ENCODE assay signal across 8 cellular contexts in genomic region chrX:21839334-21840198, GRCh38. TPM values are rescaled to one million over a fixed set of nuclear protein-coding genes. Genes with fewer than 3 reads are reported as not detected.
DNase-seq lines count a peak whose midpoint lies in the region; ATAC-seq, FAIRE-seq and TF ChIP-seq lines count a peak whose summit lies in the region.

MBTPS2 (plus strand) TSS chrX:21839617; CDS start chrX:21839735, 118 bp downstream.

- H4K20me1 ChIP-seq in HepG2 (ENCODE audit: insufficient read depth, low read length), result no peaks in the 10 kb centered on the region

- DNase-seq in NCI-H69 (lab: John Stamatoyannopoulos, UW) (peak; percentile 89), dermis blood vessel endothelial cell (peak; percentile 91), HepG2 (ENCODE audit: low spot score) (peak; percentile 69)
- peak; percentile 74 for DNase-seq in activated CD4-positive, alpha-beta T cell treated with anti-CD3 and anti-CD28 coated beads, Interleukin-2, amount 50 U/mL, for 1 hour
- peak; percentile 64 to 72 for DNase-seq in stimulated activated CD4-positive, alpha-beta T cell treated with anti-CD3 and anti-CD28 coated beads, Interleukin-2, amount 100 ng/mL, for 48 hours

- H3K9ac ChIP-seq in HepG2 (ENCODE audit: insufficient read depth, low read depth, low read length), result peak within 1 kb of the TSS; percentile 90

- intact Hi-C loops in HepG2 (cut with micrococcal nuclease; ENCODE audit: unreplicated experiment), result loop anchor here (10.0 kb wide), 3 partner anchors 105 to 1945 kb away; partner anchors contain the start of genes SAT1 and SMS

- peaks cover 31% of the 10 kb centered on the region for H3K4me1 ChIP-seq in HepG2 (ENCODE audit: insufficient read depth, low read length)

- H3K36me3 ChIP-seq in HepG2 (replicated peaks in 1 of 2; ENCODE audit: control insufficient read depth in 1 of 2, insufficient read depth in 2 of 2, low read length in 2 of 2), result peaks cover 0 to 3% of the 10 kb centered on the region in 2 experiments; a peak in 1 of 5 replicates

- peak within 1 kb of the TSS; percentile 74 to 87 (median 83) for H3K4me3 ChIP-seq in HepG2 (replicated peaks in 1 of 3; ENCODE audit: insufficient read depth in 1 of 3, low read depth in 2 of 3, low read length in 3 of 3)

- WGBS in HepG2 (ENCODE audit: low lambda C conversion rate), result 3% methylated on average over 10 of the region's 61 CpGs

- peak; percentile 58 to 75 for TF ChIP-seq POLR2A in HepG2 (IDR thresholded peaks at IDR 0.05; ENCODE audit: insufficient read depth in 1 of 2, low read depth in 2 of 2, low read length in 2 of 2)

- H3K4me2 ChIP-seq in HepG2 (ENCODE audit: low read depth, low read length), result peak within 1 kb of the TSS; percentile 75

- POLR2A ChIA-PET in HepG2 (lab: Yijun Ruan, JAX), result interaction anchor here (1.5 to 2.9 kb wide), 3 partner anchors 27 to 69 kb away, joined by 3 to 18 read pairs (median 5); no protein-coding TSS in a partner anchor

- in situ Hi-C loops in HepG2 (cut with HindIII; ENCODE audit: extremely low pct_ligation_motif_present, low pct_unique_long_range_greater_than_20kb), result no loop called here

- no TSS peak for BruUV-seq in HepG2 (replicated peaks; lab: Mats Ljungman, UMichigan)

- H3K27ac ChIP-seq in C4-2B (peak within 1 kb of the TSS; percentile 98), HepG2 (ENCODE audit: extremely low read length, insufficient read depth, low read length) (peak within 1 kb of the TSS; percentile 78)

- peaks cover 10% of the 10 kb centered on the region for H3K79me2 ChIP-seq in HepG2 (ENCODE audit: insufficient read depth, low read length)

- FAIRE-seq in HepG2 (lab: Jason Lieb, UNC), result no peak

- peak; percentile 83 for ATAC-seq in GM19351 (IDR thresholded peaks at IDR 0.05; ENCODE audit: unreplicated experiment)
- peak; percentile 81 for ATAC-seq in HG03520 (IDR thresholded peaks at IDR 0.05; ENCODE audit: unreplicated experiment)
- peak; percentile 92 for ATAC-seq in HepG2

- TF ChIP-seq EP300 in HepG2 (IDR thresholded peaks at IDR 0.05; ENCODE audit: low read depth in 2 of 2, low read length in 2 of 2), result no peak
- TF ChIP-seq EP300 in HepG2 (CRISPR knock-in tag; IDR thresholded peaks at IDR 0.05; ENCODE audit: borderline replicate concordance), result no peak

- TF ChIP-seq RAD21 in HepG2 (CRISPR knock-in tag; IDR thresholded peaks at IDR 0.05), result peak; percentile 43; the same call in 1 of the 2 replicates

- peak; percentile 15 for TF ChIP-seq CTCF in C4-2B (conservative IDR thresholded peaks at IDR 0.05)
- TF ChIP-seq CTCF in HepG2 (CRISPR knock-in tag; IDR thresholded peaks at IDR 0.05), result peak; percentile 37; the same call in 1 of the 2 replicates

- no peaks in the 10 kb centered on the region for H3K27me3 ChIP-seq in HepG2 (ENCODE audit: control insufficient read depth in 1 of 2, insufficient read depth in 2 of 2, low read length in 2 of 2)

- no peaks in the 10 kb centered on the region for H3K9me3 ChIP-seq in HepG2 (ENCODE audit: low read length)

- no peak within 1 kb of the TSS for H2AFZ ChIP-seq in HepG2 (ENCODE audit: low read length)

- CTCF ChIA-PET in HepG2 (lab: Yijun Ruan, JAX; ENCODE audit: low intra/inter-chr PET ratio, low total read pairs), result no interaction called here

TF ChIP-seq in HepG2, 621 proteins besides CTCF, POLR2A, EP300 and RAD21 (continues in another document):
- peak; percentile 42; the same call in 1 of the 2 replicates for TF ChIP-seq ZNF770 (CRISPR knock-in tag; IDR thresholded peaks at IDR 0.05)
- TF ChIP-seq BHLHE40 (IDR thresholded peaks at IDR 0.05; ENCODE audit: low read length), result no peak
- peak; percentile 92 for TF ChIP-seq GABPA (IDR thresholded peaks at IDR 0.05; ENCODE audit: low read depth, low read length)
- peak; percentile 97 for TF ChIP-seq GABPA (CRISPR knock-in tag; IDR thresholded peaks at IDR 0.05; ENCODE audit: low read depth)
- no peak; the same call in 1 of the 2 replicates for TF ChIP-seq ZNF614 (CRISPR knock-in tag; IDR thresholded peaks at IDR 0.05; ENCODE audit: borderline replicate concordance)
- no peak for TF ChIP-seq IKZF1 (IDR thresholded peaks at IDR 0.05)
- TF ChIP-seq NAIF1 (CRISPR knock-in tag; IDR thresholded peaks at IDR 0.05; ENCODE audit: borderline replicate concordance), result peak; percentile 62; the same call in 1 of the 2 replicates
- no peak for TF ChIP-seq SETDB1 (CRISPR knock-in tag; IDR thresholded peaks at IDR 0.05; ENCODE audit: borderline replicate concordance)
- no peak for TF ChIP-seq DDIT3 (CRISPR knock-in tag; IDR thresholded peaks at IDR 0.05)
- peak; percentile 47; the same call in 1 of the 3 replicates for TF ChIP-seq MXI1 (IDR thresholded peaks at IDR 0.05; ENCODE audit: borderline replicate concordance, low read depth, low read length)
- no peak; the same call in 1 of the 2 replicates for TF ChIP-seq HMG20B (CRISPR knock-in tag; conservative IDR thresholded peaks at IDR 0.05)
- peak; percentile 88 for TF ChIP-seq KMT2B (CRISPR knock-in tag; IDR thresholded peaks at IDR 0.05)
- TF ChIP-seq, protein P1, sequence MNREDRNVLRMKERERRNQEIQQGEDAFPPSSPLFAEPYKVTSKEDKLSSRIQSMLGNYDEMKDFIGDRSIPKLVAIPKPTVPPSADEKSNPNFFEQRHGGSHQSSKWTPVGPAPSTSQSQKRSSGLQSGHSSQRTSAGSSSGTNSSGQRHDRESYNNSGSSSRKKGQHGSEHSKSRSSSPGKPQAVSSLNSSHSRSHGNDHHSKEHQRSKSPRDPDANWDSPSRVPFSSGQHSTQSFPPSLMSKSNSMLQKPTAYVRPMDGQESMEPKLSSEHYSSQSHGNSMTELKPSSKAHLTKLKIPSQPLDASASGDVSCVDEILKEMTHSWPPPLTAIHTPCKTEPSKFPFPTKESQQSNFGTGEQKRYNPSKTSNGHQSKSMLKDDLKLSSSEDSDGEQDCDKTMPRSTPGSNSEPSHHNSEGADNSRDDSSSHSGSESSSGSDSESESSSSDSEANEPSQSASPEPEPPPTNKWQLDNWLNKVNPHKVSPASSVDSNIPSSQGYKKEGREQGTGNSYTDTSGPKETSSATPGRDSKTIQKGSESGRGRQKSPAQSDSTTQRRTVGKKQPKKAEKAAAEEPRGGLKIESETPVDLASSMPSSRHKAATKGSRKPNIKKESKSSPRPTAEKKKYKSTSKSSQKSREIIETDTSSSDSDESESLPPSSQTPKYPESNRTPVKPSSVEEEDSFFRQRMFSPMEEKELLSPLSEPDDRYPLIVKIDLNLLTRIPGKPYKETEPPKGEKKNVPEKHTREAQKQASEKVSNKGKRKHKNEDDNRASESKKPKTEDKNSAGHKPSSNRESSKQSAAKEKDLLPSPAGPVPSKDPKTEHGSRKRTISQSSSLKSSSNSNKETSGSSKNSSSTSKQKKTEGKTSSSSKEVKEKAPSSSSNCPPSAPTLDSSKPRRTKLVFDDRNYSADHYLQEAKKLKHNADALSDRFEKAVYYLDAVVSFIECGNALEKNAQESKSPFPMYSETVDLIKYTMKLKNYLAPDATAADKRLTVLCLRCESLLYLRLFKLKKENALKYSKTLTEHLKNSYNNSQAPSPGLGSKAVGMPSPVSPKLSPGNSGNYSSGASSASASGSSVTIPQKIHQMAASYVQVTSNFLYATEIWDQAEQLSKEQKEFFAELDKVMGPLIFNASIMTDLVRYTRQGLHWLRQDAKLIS (CRISPR knock-in tag; IDR thresholded peaks at IDR 0.05), result no peak
- no peak for TF ChIP-seq ZNF282 (IDR thresholded peaks at IDR 0.05; ENCODE audit: partially characterized antibody)

RNA-seq across cellular contexts. Expression of gene MBTPS2, which starts in this region (rescaled TPM):
- 5.1 and 13.1 TPM in 2 replicates for total RNA-seq in dermis blood vessel endothelial cell
- total RNA-seq in HepG2 (2016; rRNA removed; fragmentation: Illumina TruSeq; extraction: Trizol), result 5.7 and 7.7 TPM in 2 replicates
- total RNA-seq in HepG2 (2016; cell fraction: cytosol; rRNA removed; fragmentation: Illumina TruSeq; extraction: Trizol; ENCODE audit: low read depth), result 0.88 and 1.1 TPM in 2 replicates
- 5.2 and 7.9 TPM in 2 replicates for total RNA-seq in HepG2 (2016; cell fraction: insoluble cytoplasmic fraction; rRNA removed; fragmentation: Illumina TruSeq; extraction: Trizol)
- total RNA-seq in HepG2 (2016; cell fraction: membrane; rRNA removed; fragmentation: Illumina TruSeq; extraction: Trizol), result 4.5 and 6.1 TPM in 2 replicates
- 13.8 and 14.9 TPM in 2 replicates for total RNA-seq in HepG2 (2016; cell fraction: nucleus; rRNA removed; fragmentation: Illumina TruSeq; extraction: Trizol)
- 12.4 and 14.4 TPM in 2 replicates for polyA plus RNA-seq in HepG2 (2011; rRNA removed)
- 7.6 and 10.4 TPM in 2 replicates for polyA plus RNA-seq in HepG2 (2011; cell fraction: cytosol; rRNA removed)
- polyA plus RNA-seq in HepG2 (2011; cell fraction: nucleus; rRNA removed), result 3.3 and 4.7 TPM in 2 replicates
- polyA plus RNA-seq in HepG2 (2012), result 10.5 and 14.8 TPM in 2 replicates
- polyA plus RNA-seq in HepG2 (2016; cell fraction: cytosol; fragmentation: Illumina TruSeq; extraction: Trizol; ENCODE audit: low read depth), result 0.78 and 0.94 TPM in 2 replicates
- 8.2 and 9.5 TPM in 2 replicates for polyA plus RNA-seq in HepG2 (2016; cell fraction: insoluble cytoplasmic fraction; fragmentation: Illumina TruSeq; extraction: Trizol; ENCODE audit: low read depth)
- 2.7 and 2.8 TPM in 2 replicates for polyA plus RNA-seq in HepG2 (2016; cell fraction: membrane; fragmentation: Illumina TruSeq; extraction: Trizol; ENCODE audit: low read depth)
- polyA plus RNA-seq in HepG2 (2016; cell fraction: nucleus; fragmentation: Illumina TruSeq; extraction: Trizol; ENCODE audit: insufficient read depth, low read depth), result 14.7 and 15.7 TPM in 2 replicates
- 26.4 and 51.1 TPM in 2 replicates for polyA minus RNA-seq in HepG2 (2011; rRNA and poly(A)+ RNA removed; ENCODE audit: low replicate concordance)
- polyA minus RNA-seq in HepG2 (2011; cell fraction: cytosol; rRNA and poly(A)+ RNA removed), result 13.5 and 15.2 TPM in 2 replicates
- polyA minus RNA-seq in HepG2 (2011; cell fraction: nucleus; rRNA and poly(A)+ RNA removed), result 14.0 and 18.4 TPM in 2 replicates

Comparison
In these comparisons a context has a peak if more than half of its experiments do, and no peak if none do; other contexts are left out.
1. Peak in every context shown above with its lines: DNase-seq, ATAC-seq, H3K4me3 ChIP-seq and H3K27ac ChIP-seq.